In the genomic region with DNA sequence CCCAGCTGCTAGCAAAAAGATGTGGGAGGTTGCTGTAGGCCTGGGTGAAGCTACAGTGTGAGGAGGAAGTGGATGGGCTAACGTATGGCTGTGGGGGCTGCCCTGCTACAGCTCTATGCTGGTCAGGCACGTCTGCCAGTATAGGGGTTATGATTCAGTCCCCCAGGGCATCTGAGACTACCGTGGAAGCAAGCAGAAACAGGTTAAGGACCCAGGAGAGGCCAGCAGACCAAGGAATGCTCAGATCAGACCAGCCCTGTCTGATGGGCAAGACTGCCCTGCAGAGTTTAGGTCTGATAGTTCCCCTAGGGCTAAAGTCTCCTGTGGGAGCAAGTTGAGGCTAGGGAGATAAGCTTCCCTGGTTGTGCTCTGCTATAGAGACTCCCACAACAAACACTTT, we compare ENCODE assay signal across 1 cellular context.
TF ChIP-seq lines count a peak whose summit lies in the region.

No MANE protein-coding gene starts in this region.

TF ChIP-seq in H1, 55 proteins besides CTCF, POLR2A, EP300 and RAD21:
- no peak for TF ChIP-seq CBX5 (IDR thresholded peaks at IDR 0.05; ENCODE audit: low read depth, low read length)
- TF ChIP-seq KDM5A (IDR thresholded peaks at IDR 0.05; ENCODE audit: low read length) = no peak
- TF ChIP-seq YY1 (IDR thresholded peaks at IDR 0.05; ENCODE audit: low read depth, low read length) = no peak
- no peak for TF ChIP-seq GTF2F1 (IDR thresholded peaks at IDR 0.05; ENCODE audit: borderline replicate concordance, low read depth, low read length)
- no peak for TF ChIP-seq PHF8 (conservative IDR thresholded peaks at IDR 0.05; ENCODE audit: low read depth, low read length)
- TF ChIP-seq SIX5 (IDR thresholded peaks at IDR 0.05; ENCODE audit: low read depth, low read length) = no peak
- TF ChIP-seq ASH2L (IDR thresholded peaks at IDR 0.05; ENCODE audit: low read length) = no peak
- no peak for TF ChIP-seq HDAC2 (IDR thresholded peaks at IDR 0.05; ENCODE audit: borderline replicate concordance in 1 of 2, low read depth in 2 of 2, low read length in 2 of 2)
- no peak for TF ChIP-seq HDAC6 (IDR thresholded peaks at IDR 0.05; ENCODE audit: low read depth, low read length)
- TF ChIP-seq TEAD4 (IDR thresholded peaks at IDR 0.05; ENCODE audit: low read depth, low read length) = no peak
